Comparison of ENCODE assay signal across 1 cellular context in the genomic region with DNA sequence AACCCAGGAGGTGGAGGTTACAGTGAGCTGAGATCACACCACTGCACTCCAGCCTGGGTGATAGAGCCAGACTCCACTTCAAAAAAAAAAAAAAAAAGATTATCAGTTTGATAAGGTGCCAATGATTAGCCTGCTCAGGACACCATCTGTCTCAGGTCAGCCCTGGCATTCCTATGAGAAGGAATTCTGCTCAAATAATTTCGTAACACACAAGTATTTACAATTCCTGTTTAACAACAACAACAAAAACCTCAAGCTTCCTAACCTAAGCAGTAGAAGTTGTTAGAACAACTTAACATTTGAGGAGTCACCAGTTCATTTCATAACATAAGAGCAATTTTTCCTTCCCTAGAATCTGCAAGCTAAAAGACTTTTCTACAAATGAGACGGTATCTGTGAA.
TF ChIP-seq lines count a peak whose summit lies in the region.

No MANE protein-coding gene starts in this region.

TF ChIP-seq in WTC11, 78 proteins besides CTCF, POLR2A, EP300 and RAD21 (continued from another document):
- no peak for TF ChIP-seq USF1 (CRISPR knock-in tag; IDR thresholded peaks at IDR 0.05)
- TF ChIP-seq, protein P1, sequence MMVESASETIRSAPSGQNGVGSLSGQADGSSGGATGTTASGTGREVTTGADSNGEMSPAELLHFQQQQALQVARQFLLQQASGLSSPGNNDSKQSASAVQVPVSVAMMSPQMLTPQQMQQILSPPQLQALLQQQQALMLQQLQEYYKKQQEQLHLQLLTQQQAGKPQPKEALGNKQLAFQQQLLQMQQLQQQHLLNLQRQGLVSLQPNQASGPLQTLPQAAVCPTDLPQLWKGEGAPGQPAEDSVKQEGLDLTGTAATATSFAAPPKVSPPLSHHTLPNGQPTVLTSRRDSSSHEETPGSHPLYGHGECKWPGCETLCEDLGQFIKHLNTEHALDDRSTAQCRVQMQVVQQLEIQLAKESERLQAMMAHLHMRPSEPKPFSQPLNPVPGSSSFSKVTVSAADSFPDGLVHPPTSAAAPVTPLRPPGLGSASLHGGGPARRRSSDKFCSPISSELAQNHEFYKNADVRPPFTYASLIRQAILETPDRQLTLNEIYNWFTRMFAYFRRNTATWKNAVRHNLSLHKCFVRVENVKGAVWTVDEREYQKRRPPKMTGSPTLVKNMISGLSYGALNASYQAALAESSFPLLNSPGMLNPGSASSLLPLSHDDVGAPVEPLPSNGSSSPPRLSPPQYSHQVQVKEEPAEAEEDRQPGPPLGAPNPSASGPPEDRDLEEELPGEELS (CRISPR knock-in tag; IDR thresholded peaks at IDR 0.05) = no peak
- no peak for TF ChIP-seq RORB (CRISPR knock-in tag; IDR thresholded peaks at IDR 0.05)
- no peak for TF ChIP-seq ZNF121 (CRISPR knock-in tag; IDR thresholded peaks at IDR 0.05)
- TF ChIP-seq, protein P2, sequence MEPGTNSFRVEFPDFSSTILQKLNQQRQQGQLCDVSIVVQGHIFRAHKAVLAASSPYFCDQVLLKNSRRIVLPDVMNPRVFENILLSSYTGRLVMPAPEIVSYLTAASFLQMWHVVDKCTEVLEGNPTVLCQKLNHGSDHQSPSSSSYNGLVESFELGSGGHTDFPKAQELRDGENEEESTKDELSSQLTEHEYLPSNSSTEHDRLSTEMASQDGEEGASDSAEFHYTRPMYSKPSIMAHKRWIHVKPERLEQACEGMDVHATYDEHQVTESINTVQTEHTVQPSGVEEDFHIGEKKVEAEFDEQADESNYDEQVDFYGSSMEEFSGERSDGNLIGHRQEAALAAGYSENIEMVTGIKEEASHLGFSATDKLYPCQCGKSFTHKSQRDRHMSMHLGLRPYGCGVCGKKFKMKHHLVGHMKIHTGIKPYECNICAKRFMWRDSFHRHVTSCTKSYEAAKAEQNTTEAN (CRISPR knock-in tag; IDR thresholded peaks at IDR 0.05) = no peak
- no peak for TF ChIP-seq NR2C2 (CRISPR knock-in tag; IDR thresholded peaks at IDR 0.05)
- TF ChIP-seq ZNF396 (CRISPR knock-in tag; IDR thresholded peaks at IDR 0.05; ENCODE audit: borderline replicate concordance) = no peak
- TF ChIP-seq FOXJ3 (CRISPR knock-in tag; IDR thresholded peaks at IDR 0.05; ENCODE audit: borderline replicate concordance) = no peak
- no peak for TF ChIP-seq ESRRA (CRISPR knock-in tag; IDR thresholded peaks at IDR 0.05; ENCODE audit: borderline replicate concordance)
